ENCODE assay signal across 28 cellular contexts in the genomic region with DNA sequence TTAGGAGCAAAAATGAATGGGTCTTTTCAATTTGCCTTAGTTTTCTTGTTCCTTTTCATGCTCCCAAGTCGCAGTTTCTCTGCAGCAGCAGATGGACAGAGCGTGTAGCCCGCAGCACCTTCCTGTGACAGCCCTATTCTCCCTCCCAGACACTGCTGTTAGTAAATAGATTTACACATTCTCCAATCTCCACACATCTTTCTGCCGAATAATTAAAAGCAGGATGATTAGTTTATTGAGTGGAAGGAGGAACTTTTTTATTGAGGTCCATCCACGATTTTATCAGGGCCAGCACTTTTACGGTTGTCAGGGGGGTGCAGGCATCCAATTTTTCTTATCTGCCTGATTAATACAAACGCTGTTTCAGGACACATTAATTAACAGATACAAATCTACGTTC.
"Had no signal": no experiment of that assay in that cellular context is flagged by ENCODE, and none has a peak within 500 bp of the region (broad histone marks: within the 10 kb centered on the region; RNA-seq: fewer than 3 reads in every experiment).

No MANE protein-coding gene starts in this region.

- ATAC-seq: activated naive CD4-positive, alpha-beta T cell treated with anti-CD3 and anti-CD28 coated beads, Interleukin-2, amount 50 U/mL, for 72 hours; activated T-cell treated with anti-CD3 and anti-CD28 coated beads, Interleukin-2, amount 50 U/mL, for 72 hours; gastroesophageal sphincter; heart left ventricle; WTC11 had no signal

- H3K9me3 ChIP-seq: ascending aorta, breast epithelium, colonic mucosa, esophagus squamous epithelium, gastroesophageal sphincter had no signal

- H3K4me3 ChIP-seq: ascending aorta, breast epithelium, cardiac muscle cell, colonic mucosa, esophagus squamous epithelium, gastroesophageal sphincter, heart left ventricle had no signal

- H3K4me1 ChIP-seq: ascending aorta, breast epithelium, colonic mucosa, heart left ventricle had no signal

- H3K27ac ChIP-seq: ascending aorta, breast epithelium, cardiac muscle cell, colonic mucosa, epithelial cell of prostate, esophagus squamous epithelium, gastroesophageal sphincter, heart left ventricle had no signal

- H3K27me3 ChIP-seq: ascending aorta, breast epithelium, cardiac muscle cell, colonic mucosa, esophagus squamous epithelium, gastroesophageal sphincter, heart left ventricle had no signal

- H3K36me3 ChIP-seq: ascending aorta, breast epithelium, cardiac muscle cell, colonic mucosa, esophagus squamous epithelium, gastroesophageal sphincter, heart left ventricle had no signal

- DNase-seq: activated CD4-positive, alpha-beta memory T cell treated with anti-CD3 and anti-CD28 coated beads, Interleukin-2, amount 10 ng/mL, durations not matched to agents 7 days and 5 days; activated CD4-positive, alpha-beta T cell treated with anti-CD3 and anti-CD28 coated beads for 1 hour; activated CD4-positive, alpha-beta T cell treated with anti-CD3 and anti-CD28 coated beads for 4 hours; activated CD4-positive, alpha-beta T cell treated with anti-CD3 and anti-CD28 coated beads, Interleukin-2, amount 10 ng/mL, durations not matched to agents 7 days and 5 days; activated CD4-positive, alpha-beta T cell treated with anti-CD3 and anti-CD28 coated beads, Interleukin-2, amount 50 U/mL, for 4 hours; activated CD8-positive, alpha-beta memory T cell treated with anti-CD3 and anti-CD28 coated beads, Interleukin-2, amount 50 U/mL, for 48 hours; activated gamma-delta T cell; activated naive CD4-positive, alpha-beta T cell; activated naive CD4-positive, alpha-beta T cell treated with anti-CD3 and anti-CD28 coated beads, Interleukin-2, amount 10 ng/mL, durations not matched to agents 7 days and 5 days; activated naive CD8-positive, alpha-beta T cell treated with anti-CD3 and anti-CD28 coated beads, Interleukin-2, amount 10 ng/mL, durations not matched to agents 7 days and 5 days; activated T-cell treated with anti-CD3 and anti-CD28 coated beads for 4 hours; activated T-cell treated with anti-CD3 and anti-CD28 coated beads, Interleukin-2, amount 50 U/mL, for 24 hours; activated T-cell treated with anti-CD3 and anti-CD28 coated beads, Interleukin-2, amount 50 U/mL, for 72 hours; central memory CD4-positive, alpha-beta T cell; cerebellar nuclear complex; colonic mucosa; effector CD8-positive, alpha-beta T cell; esophagus squamous epithelium; foreskin melanocyte; heart left ventricle; T-helper 2 cell had no signal
